In the genomic region with DNA sequence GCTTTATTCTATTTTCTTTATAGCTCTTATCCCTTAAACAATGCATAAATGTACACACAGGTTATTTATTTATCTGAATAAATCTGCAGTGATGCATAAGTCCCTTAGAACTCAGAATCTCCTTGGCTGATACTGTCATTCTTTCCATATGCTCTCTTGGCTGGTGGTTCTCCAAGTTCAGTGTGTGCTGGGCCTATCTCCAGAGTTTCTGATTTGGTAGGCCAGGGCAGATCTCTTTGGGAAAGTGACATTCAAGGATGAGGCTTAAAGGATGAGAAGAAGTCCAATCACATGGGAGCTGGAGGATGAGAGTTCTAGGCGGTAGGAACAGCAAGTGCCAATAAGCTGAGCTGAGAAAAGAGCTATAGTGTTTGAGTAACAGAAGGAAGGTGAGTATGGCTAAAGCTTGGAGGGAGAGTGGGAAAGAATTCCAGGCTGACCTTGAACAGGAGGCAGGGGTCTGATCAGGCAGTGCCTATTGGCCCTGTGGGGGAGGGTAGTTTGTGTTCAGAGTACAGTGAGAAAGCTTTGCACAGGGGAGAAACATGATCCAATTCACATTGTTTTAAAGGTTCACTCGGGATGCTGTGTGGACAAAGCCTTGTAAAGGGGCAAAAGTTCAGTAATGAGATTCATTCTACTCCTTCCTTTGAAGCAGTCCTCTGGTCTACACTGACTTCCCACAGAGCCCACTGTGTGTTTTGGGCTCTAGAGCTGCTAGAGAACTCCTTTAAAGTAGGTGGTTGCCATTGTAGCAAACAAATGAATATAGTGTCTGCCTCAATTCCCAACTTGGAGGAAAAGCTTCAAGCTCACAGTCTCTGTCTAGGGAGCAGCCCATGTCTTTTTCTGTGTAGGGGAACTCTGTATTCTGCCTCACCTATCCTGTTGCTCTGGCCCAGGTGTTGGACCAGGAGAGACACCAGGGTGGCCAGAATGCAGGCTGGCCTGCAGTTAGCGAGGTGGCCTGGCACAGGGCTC, we compare ENCODE assay signal across 1 cellular context.
TF ChIP-seq lines count a peak whose summit lies in the region.

No MANE protein-coding gene starts in this region.

TF ChIP-seq in HepG2, 621 proteins besides CTCF, POLR2A, EP300 and RAD21 (continued from another document and continues in another):
- TF ChIP-seq HMG20B (CRISPR knock-in tag; conservative IDR thresholded peaks at IDR 0.05) = peak; percentile 37; the same call in 1 of the 2 replicates
- TF ChIP-seq, protein P1, sequence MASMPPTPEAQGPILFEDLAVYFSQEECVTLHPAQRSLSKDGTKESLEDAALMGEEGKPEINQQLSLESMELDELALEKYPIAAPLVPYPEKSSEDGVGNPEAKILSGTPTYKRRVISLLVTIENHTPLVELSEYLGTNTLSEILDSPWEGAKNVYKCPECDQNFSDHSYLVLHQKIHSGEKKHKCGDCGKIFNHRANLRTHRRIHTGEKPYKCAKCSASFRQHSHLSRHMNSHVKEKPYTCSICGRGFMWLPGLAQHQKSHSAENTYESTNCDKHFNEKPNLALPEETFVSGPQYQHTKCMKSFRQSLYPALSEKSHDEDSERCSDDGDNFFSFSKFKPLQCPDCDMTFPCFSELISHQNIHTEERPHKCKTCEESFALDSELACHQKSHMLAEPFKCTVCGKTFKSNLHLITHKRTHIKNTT (CRISPR knock-in tag; IDR thresholded peaks at IDR 0.05) = no peak
- TF ChIP-seq CREM (IDR thresholded peaks at IDR 0.05) = no peak
- no peak for TF ChIP-seq CREM (CRISPR knock-in tag; IDR thresholded peaks at IDR 0.05)
- TF ChIP-seq TRIM24 (CRISPR knock-in tag; IDR thresholded peaks at IDR 0.05) = no peak
- TF ChIP-seq, protein P2, sequence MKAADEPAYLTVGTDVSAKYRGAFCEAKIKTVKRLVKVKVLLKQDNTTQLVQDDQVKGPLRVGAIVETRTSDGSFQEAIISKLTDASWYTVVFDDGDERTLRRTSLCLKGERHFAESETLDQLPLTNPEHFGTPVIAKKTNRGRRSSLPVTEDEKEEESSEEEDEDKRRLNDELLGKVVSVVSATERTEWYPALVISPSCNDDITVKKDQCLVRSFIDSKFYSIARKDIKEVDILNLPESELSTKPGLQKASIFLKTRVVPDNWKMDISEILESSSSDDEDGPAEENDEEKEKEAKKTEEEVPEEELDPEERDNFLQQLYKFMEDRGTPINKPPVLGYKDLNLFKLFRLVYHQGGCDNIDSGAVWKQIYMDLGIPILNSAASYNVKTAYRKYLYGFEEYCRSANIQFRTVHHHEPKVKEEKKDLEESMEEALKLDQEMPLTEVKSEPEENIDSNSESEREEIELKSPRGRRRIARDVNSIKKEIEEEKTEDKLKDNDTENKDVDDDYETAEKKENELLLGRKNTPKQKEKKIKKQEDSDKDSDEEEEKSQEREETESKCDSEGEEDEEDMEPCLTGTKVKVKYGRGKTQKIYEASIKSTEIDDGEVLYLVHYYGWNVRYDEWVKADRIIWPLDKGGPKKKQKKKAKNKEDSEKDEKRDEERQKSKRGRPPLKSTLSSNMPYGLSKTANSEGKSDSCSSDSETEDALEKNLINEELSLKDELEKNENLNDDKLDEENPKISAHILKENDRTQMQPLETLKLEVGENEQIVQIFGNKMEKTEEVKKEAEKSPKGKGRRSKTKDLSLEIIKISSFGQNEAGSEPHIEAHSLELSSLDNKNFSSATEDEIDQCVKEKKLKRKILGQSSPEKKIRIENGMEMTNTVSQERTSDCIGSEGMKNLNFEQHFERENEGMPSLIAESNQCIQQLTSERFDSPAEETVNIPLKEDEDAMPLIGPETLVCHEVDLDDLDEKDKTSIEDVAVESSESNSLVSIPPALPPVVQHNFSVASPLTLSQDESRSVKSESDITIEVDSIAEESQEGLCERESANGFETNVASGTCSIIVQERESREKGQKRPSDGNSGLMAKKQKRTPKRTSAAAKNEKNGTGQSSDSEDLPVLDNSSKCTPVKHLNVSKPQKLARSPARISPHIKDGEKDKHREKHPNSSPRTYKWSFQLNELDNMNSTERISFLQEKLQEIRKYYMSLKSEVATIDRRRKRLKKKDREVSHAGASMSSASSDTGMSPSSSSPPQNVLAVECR (CRISPR knock-in tag; IDR thresholded peaks at IDR 0.05; ENCODE audit: borderline replicate concordance) = peak; percentile 38; the same call in 1 of the 2 replicates
- TF ChIP-seq, protein P3, sequence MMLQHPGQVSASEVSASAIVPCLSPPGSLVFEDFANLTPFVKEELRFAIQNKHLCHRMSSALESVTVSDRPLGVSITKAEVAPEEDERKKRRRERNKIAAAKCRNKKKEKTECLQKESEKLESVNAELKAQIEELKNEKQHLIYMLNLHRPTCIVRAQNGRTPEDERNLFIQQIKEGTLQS (CRISPR knock-in tag; IDR thresholded peaks at IDR 0.05) = no peak
- TF ChIP-seq, protein P4, sequence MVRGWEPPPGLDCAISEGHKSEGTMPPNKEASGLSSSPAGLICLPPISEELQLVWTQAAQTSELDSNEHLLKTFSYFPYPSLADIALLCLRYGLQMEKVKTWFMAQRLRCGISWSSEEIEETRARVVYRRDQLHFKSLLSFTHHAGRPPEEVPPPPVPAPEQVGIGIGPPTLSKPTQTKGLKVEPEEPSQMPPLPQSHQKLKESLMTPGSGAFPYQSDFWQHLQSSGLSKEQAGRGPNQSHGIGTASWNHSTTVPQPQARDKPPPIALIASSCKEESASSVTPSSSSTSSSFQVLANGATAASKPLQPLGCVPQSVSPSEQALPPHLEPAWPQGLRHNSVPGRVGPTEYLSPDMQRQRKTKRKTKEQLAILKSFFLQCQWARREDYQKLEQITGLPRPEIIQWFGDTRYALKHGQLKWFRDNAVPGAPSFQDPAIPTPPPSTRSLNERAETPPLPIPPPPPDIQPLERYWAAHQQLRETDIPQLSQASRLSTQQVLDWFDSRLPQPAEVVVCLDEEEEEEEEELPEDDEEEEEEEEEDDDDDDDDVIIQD (CRISPR knock-in tag; IDR thresholded peaks at IDR 0.05; ENCODE audit: low read depth) = peak; percentile 70; the same call in 1 of the 2 replicates
- TF ChIP-seq ZNF776 (CRISPR knock-in tag; IDR thresholded peaks at IDR 0.05) = no peak
- TF ChIP-seq FOSL1 (CRISPR knock-in tag; IDR thresholded peaks at IDR 0.05; ENCODE audit: borderline replicate concordance) = no peak
- peak; percentile 49; the same call in 1 of the 2 replicates for TF ChIP-seq ZNF263 (CRISPR knock-in tag; IDR thresholded peaks at IDR 0.05)
- TF ChIP-seq, protein P5, sequence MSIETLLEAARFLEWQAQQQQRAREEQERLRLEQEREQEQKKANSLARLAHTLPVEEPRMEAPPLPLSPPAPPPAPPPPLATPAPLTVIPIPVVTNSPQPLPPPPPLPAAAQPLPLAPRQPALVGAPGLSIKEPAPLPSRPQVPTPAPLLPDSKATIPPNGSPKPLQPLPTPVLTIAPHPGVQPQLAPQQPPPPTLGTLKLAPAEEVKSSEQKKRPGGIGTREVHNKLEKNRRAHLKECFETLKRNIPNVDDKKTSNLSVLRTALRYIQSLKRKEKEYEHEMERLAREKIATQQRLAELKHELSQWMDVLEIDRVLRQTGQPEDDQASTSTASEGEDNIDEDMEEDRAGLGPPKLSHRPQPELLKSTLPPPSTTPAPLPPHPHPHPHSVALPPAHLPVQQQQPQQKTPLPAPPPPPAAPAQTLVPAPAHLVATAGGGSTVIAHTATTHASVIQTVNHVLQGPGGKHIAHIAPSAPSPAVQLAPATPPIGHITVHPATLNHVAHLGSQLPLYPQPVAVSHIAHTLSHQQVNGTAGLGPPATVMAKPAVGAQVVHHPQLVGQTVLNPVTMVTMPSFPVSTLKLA (IDR thresholded peaks at IDR 0.05) = no peak
- no peak for TF ChIP-seq MED8 (CRISPR knock-in tag; IDR thresholded peaks at IDR 0.05; ENCODE audit: insufficient replicate concordance)
- TF ChIP-seq, protein P6, sequence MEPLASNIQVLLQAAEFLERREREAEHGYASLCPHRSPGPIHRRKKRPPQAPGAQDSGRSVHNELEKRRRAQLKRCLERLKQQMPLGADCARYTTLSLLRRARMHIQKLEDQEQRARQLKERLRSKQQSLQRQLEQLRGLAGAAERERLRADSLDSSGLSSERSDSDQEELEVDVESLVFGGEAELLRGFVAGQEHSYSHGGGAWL (CRISPR knock-in tag; IDR thresholded peaks at IDR 0.05) = no peak
- TF ChIP-seq PHF21A (CRISPR knock-in tag; IDR thresholded peaks at IDR 0.05) = peak; percentile 50; the same call in 1 of the 2 replicates
- 0 out of 2 replicates have a peak, but pooled peaks have one; percentile 18 for TF ChIP-seq MIER2 (CRISPR knock-in tag; IDR thresholded peaks at IDR 0.05)
- TF ChIP-seq CBX1 (IDR thresholded peaks at IDR 0.05; ENCODE audit: low read depth) = no peak
- no peak for TF ChIP-seq HIVEP1 (CRISPR knock-in tag; IDR thresholded peaks at IDR 0.05)
- TF ChIP-seq, protein P7, sequence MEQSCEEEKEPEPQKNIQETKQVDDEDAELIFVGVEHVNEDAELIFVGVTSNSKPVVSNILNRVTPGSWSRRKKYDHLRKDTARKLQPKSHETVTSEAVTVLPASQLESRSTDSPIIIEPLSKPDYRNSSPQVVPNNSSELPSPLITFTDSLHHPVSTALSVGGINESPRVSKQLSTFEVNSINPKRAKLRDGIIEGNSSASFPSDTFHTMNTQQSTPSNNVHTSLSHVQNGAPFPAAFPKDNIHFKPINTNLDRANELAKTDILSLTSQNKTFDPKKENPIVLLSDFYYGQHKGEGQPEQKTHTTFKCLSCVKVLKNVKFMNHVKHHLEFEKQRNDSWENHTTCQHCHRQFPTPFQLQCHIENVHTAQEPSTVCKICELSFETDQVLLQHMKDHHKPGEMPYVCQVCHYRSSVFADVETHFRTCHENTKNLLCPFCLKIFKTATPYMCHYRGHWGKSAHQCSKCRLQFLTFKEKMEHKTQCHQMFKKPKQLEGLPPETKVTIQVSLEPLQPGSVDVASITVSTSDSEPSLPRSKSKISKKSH (CRISPR knock-in tag; IDR thresholded peaks at IDR 0.05; ENCODE audit: borderline replicate concordance) = no peak
- no peak for TF ChIP-seq MED13 (CRISPR knock-in tag; IDR thresholded peaks at IDR 0.05)
- no peak for TF ChIP-seq ZBTB3 (CRISPR knock-in tag; IDR thresholded peaks at IDR 0.05; ENCODE audit: borderline replicate concordance, low read depth)
- no peak for TF ChIP-seq NFATC3 (CRISPR knock-in tag; IDR thresholded peaks at IDR 0.05)
- no peak for TF ChIP-seq NFIB (CRISPR knock-in tag; IDR thresholded peaks at IDR 0.05; ENCODE audit: borderline replicate concordance)
- no peak for TF ChIP-seq ZNF3 (CRISPR knock-in tag; IDR thresholded peaks at IDR 0.05)
- peak; percentile 96 for TF ChIP-seq ZMYM4 (CRISPR knock-in tag; IDR thresholded peaks at IDR 0.05)
- TF ChIP-seq, protein P8, sequence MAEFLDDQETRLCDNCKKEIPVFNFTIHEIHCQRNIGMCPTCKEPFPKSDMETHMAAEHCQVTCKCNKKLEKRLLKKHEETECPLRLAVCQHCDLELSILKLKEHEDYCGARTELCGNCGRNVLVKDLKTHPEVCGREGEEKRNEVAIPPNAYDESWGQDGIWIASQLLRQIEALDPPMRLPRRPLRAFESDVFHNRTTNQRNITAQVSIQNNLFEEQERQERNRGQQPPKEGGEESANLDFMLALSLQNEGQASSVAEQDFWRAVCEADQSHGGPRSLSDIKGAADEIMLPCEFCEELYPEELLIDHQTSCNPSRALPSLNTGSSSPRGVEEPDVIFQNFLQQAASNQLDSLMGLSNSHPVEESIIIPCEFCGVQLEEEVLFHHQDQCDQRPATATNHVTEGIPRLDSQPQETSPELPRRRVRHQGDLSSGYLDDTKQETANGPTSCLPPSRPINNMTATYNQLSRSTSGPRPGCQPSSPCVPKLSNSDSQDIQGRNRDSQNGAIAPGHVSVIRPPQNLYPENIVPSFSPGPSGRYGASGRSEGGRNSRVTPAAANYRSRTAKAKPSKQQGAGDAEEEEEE (CRISPR knock-in tag; IDR thresholded peaks at IDR 0.05; ENCODE audit: borderline replicate concordance) = no peak
- no peak for TF ChIP-seq ZNF552 (CRISPR knock-in tag; IDR thresholded peaks at IDR 0.05; ENCODE audit: borderline replicate concordance)
- TF ChIP-seq, protein P9, sequence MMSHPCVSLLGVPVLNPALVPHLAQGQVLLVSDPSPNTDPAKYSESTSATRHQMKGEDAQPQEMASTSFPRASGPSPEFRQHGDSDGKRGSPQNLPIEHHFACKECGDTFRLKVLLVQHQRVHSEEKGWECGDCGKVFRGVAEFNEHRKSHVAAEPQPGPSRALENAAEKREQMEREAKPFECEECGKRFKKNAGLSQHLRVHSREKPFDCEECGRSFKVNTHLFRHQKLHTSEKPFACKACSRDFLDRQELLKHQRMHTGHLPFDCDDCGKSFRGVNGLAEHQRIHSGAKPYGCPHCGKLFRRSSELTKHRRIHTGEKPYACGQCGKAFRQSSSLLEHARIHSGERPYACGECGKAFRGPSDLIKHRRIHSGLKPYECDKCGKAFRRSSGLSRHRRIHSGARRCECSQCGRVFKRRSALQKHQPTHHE (CRISPR knock-in tag; IDR thresholded peaks at IDR 0.05; ENCODE audit: borderline replicate concordance) = peak; percentile 82; the same call in 1 of the 2 replicates
- TF ChIP-seq, protein P10, sequence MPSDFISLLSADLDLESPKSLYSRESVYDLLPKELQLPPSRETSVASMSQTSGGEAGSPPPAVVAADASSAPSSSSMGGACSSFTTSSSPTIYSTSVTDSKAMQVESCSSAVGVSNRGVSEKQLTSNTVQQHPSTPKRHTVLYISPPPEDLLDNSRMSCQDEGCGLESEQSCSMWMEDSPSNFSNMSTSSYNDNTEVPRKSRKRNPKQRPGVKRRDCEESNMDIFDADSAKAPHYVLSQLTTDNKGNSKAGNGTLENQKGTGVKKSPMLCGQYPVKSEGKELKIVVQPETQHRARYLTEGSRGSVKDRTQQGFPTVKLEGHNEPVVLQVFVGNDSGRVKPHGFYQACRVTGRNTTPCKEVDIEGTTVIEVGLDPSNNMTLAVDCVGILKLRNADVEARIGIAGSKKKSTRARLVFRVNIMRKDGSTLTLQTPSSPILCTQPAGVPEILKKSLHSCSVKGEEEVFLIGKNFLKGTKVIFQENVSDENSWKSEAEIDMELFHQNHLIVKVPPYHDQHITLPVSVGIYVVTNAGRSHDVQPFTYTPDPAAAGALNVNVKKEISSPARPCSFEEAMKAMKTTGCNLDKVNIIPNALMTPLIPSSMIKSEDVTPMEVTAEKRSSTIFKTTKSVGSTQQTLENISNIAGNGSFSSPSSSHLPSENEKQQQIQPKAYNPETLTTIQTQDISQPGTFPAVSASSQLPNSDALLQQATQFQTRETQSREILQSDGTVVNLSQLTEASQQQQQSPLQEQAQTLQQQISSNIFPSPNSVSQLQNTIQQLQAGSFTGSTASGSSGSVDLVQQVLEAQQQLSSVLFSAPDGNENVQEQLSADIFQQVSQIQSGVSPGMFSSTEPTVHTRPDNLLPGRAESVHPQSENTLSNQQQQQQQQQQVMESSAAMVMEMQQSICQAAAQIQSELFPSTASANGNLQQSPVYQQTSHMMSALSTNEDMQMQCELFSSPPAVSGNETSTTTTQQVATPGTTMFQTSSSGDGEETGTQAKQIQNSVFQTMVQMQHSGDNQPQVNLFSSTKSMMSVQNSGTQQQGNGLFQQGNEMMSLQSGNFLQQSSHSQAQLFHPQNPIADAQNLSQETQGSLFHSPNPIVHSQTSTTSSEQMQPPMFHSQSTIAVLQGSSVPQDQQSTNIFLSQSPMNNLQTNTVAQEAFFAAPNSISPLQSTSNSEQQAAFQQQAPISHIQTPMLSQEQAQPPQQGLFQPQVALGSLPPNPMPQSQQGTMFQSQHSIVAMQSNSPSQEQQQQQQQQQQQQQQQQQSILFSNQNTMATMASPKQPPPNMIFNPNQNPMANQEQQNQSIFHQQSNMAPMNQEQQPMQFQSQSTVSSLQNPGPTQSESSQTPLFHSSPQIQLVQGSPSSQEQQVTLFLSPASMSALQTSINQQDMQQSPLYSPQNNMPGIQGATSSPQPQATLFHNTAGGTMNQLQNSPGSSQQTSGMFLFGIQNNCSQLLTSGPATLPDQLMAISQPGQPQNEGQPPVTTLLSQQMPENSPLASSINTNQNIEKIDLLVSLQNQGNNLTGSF (CRISPR knock-in tag; IDR thresholded peaks at IDR 0.05) = 0 out of 2 replicates have a peak, but pooled peaks have one; percentile 20
- peak; percentile 98 for TF ChIP-seq ZSCAN29 (CRISPR knock-in tag; conservative IDR thresholded peaks at IDR 0.05)
- TF ChIP-seq KMT2A (CRISPR knock-in tag; IDR thresholded peaks at IDR 0.05) = no peak
- no peak for TF ChIP-seq CAMTA2 (CRISPR knock-in tag; IDR thresholded peaks at IDR 0.05; ENCODE audit: borderline replicate concordance)
- peak; percentile 78; the same call in 1 of the 2 replicates for TF ChIP-seq HDAC1 (CRISPR knock-in tag; IDR thresholded peaks at IDR 0.05)
- TF ChIP-seq TCF7L2 (IDR thresholded peaks at IDR 0.05; ENCODE audit: low read depth, low read length) = no peak
- no peak for TF ChIP-seq GATA4 (IDR thresholded peaks at IDR 0.05; ENCODE audit: borderline replicate concordance, low read depth)
